In the genomic region with DNA sequence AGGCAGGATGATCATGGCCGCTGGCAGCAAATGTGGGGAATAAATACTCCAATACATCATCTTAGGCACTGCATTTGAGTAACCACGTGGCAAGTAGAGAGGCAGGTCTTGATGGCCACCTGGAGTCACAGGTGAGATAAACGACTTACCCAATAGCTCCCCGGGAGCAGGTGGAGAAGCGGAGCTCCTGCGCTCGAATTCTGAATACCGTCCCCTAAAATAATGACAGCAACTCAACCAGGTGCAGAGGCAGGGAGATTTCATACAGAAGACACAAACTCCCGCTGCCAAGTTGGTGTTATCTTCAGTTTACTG, we compare ENCODE assay signal across 8 cellular contexts. TPM values are rescaled to one million over a fixed set of nuclear protein-coding genes. Genes with fewer than 3 reads are reported as not detected.
A peak's percentile ranks its signal among the peaks of the same experiment; 100 is the strongest.
DNase-seq lines count a peak whose midpoint lies in the region; ATAC-seq and TF ChIP-seq lines count a peak whose summit lies in the region.

No MANE protein-coding gene starts in this region.

- intact Hi-C loops in Right ventricle myocardium superior (cut with DNase I) = no loop called here

- no peaks in the 10 kb centered on the region for H3K9me3 ChIP-seq in right atrium auricular region
- H3K9me3 ChIP-seq in iPS-18c (ENCODE audit: control insufficient read depth, insufficient read depth, low read length) = peaks cover 2% of the 10 kb centered on the region
- no peaks in the 10 kb centered on the region for H3K9me3 ChIP-seq in stomach smooth muscle (ENCODE audit: control insufficient read depth in 2 of 2, low read length in 2 of 2)

- peak overlapping the region; percentile 95 to 99 for H3K27ac ChIP-seq in right atrium auricular region
- H3K27ac ChIP-seq in stomach smooth muscle (ENCODE audit: low read length) = peak overlapping the region; percentile 96

- peak overlapping the region; percentile 70 to 81 for H3K9ac ChIP-seq in stomach smooth muscle (ENCODE audit: low read length in 2 of 2)

- H3K4me3 ChIP-seq in right atrium auricular region (peak overlapping the region; percentile 49 to 64), iPS-18c (ENCODE audit: insufficient read depth, low read depth, low read length) (peak overlapping the region; percentile 68), stomach smooth muscle (ENCODE audit: low read length in 2 of 2) (peak overlapping the region; percentile 52 to 76)

- H3K36me3 ChIP-seq in right atrium auricular region (peaks cover 8% of the 10 kb centered on the region), stomach smooth muscle (ENCODE audit: control insufficient read depth in 2 of 2, insufficient read depth in 2 of 2, low read length in 2 of 2) (peaks cover 0 to 7% of the 10 kb centered on the region in 2 donors)

- no peak for TF ChIP-seq CTCF in right atrium auricular region (IDR thresholded peaks at IDR 0.05)

- H3K4me1 ChIP-seq in right atrium auricular region = peaks cover 0 to 64% of the 10 kb centered on the region in 2 donors
- H3K4me1 ChIP-seq in stomach smooth muscle (ENCODE audit: control insufficient read depth, insufficient read depth, low read length) = peaks cover 40% of the 10 kb centered on the region

- no peaks in the 10 kb centered on the region for H3K27me3 Mint-ChIP-seq in activated T-helper 17 cell treated with anti-CD3 and anti-CD28 coated beads, Interleukin-2, amount 50 U/mL, for 72 hours

- DNase-seq in right atrium auricular region (ENCODE audit: low spot score) (no peak), Right ventricle myocardium superior (no peak), superior temporal gyrus (ENCODE audit: extremely low spot score) (no peak)

- no peaks in the 10 kb centered on the region for H3K9me3 Mint-ChIP-seq in activated T-helper 17 cell treated with anti-CD3 and anti-CD28 coated beads, Interleukin-2, amount 50 U/mL, for 72 hours

- ATAC-seq in Right ventricle myocardium superior (ENCODE audit: poor library complexity) (no peak), HG03025 (IDR thresholded peaks at IDR 0.05; ENCODE audit: low FRiP score, unreplicated experiment) (no peak), HG02623 (IDR thresholded peaks at IDR 0.05; ENCODE audit: unreplicated experiment) (no peak)
- ATAC-seq in activated T-helper 17 cell treated with anti-CD3 and anti-CD28 coated beads, Interleukin-2, amount 50 U/mL, for 72 hours (replicated peaks) = no peak

- peak overlapping the region; percentile 98 for H3K4me3 Mint-ChIP-seq in activated T-helper 17 cell treated with anti-CD3 and anti-CD28 coated beads, Interleukin-2, amount 50 U/mL, for 72 hours

- H3K27me3 ChIP-seq in right atrium auricular region = no peaks in the 10 kb centered on the region
- no peaks in the 10 kb centered on the region for H3K27me3 ChIP-seq in stomach smooth muscle (ENCODE audit: control insufficient read depth in 1 of 2, insufficient read depth in 2 of 2, low read length in 2 of 2)

- peaks cover 65% of the 10 kb centered on the region for H3K36me3 Mint-ChIP-seq in activated T-helper 17 cell treated with anti-CD3 and anti-CD28 coated beads, Interleukin-2, amount 50 U/mL, for 72 hours (ENCODE audit: low read depth)

- H3K27ac Mint-ChIP-seq in activated T-helper 17 cell treated with anti-CD3 and anti-CD28 coated beads, Interleukin-2, amount 50 U/mL, for 72 hours = peak overlapping the region; percentile 97

- peaks cover 29% of the 10 kb centered on the region for H3K4me1 Mint-ChIP-seq in activated T-helper 17 cell treated with anti-CD3 and anti-CD28 coated beads, Interleukin-2, amount 50 U/mL, for 72 hours

RNA-seq across cellular contexts. Expression of a gene that starts 0.5 kb away (rescaled TPM):
- 10 to 100 TPM; 31.7 to 61.3 TPM for total RNA-seq in right atrium auricular region
- 20.0 TPM for total RNA-seq in Right ventricle myocardium superior
- total RNA-seq in activated T-helper 17 cell treated with anti-CD3 and anti-CD28 coated beads, Interleukin-2, amount 50 U/mL, for 72 hours = 100 to 1,000 TPM; 346 to 386 TPM

RNA-seq across cellular contexts. Expression of a gene that starts 33.9 kb away (rescaled TPM):
- total RNA-seq in right atrium auricular region = 1 to 10 TPM in 1 of 2 donors, under 1 TPM in 1; 0.94 to 1.3 TPM
- 1.9 TPM for total RNA-seq in Right ventricle myocardium superior
- total RNA-seq in activated T-helper 17 cell treated with anti-CD3 and anti-CD28 coated beads, Interleukin-2, amount 50 U/mL, for 72 hours = under 1 TPM; 0.22 to 0.82 TPM

RNA-seq across cellular contexts. Expression of a gene that starts 35.9 kb away (rescaled TPM):
- not detected for total RNA-seq in right atrium auricular region
- total RNA-seq in Right ventricle myocardium superior = not detected
- total RNA-seq in activated T-helper 17 cell treated with anti-CD3 and anti-CD28 coated beads, Interleukin-2, amount 50 U/mL, for 72 hours = 1 to 10 TPM; 2.2 to 6.2 TPM

RNA-seq across cellular contexts. Expression of a gene that starts 45.4 kb away (rescaled TPM):
- not detected for total RNA-seq in right atrium auricular region
- total RNA-seq in Right ventricle myocardium superior = not detected
- total RNA-seq in activated T-helper 17 cell treated with anti-CD3 and anti-CD28 coated beads, Interleukin-2, amount 50 U/mL, for 72 hours = not detected

Comparison
In these comparisons a context has a peak if more than half of its experiments do, and no peak if none do; other contexts are left out.
1. RNA of a gene that starts 0.5 kb away (total RNA-seq): 346 to 386 TPM in activated T-helper 17 cell treated with anti-CD3 and anti-CD28 coated beads, Interleukin-2, amount 50 U/mL, for 72 hours; 31.7 to 61.3 TPM in right atrium auricular region and 20.0 TPM in Right ventricle myocardium superior (single experiment); every median in the first group is over 4 times any median in the second.
2. Peak in every context shown above with its lines, with median percentiles within 50 percentile points of each other: H3K4me3 ChIP-seq.